In genomic region chr6:158999154-158999668, GRCh38 we compare ENCODE assay signal across 8 cellular contexts. TPM values are rescaled to one million over a fixed set of nuclear protein-coding genes. Genes with fewer than 3 reads are reported as not detected.
A peak's percentile ranks its signal among the peaks of the same experiment; 100 is the strongest.
DNase-seq lines count a peak whose midpoint lies in the region; ATAC-seq, FAIRE-seq and TF ChIP-seq lines count a peak whose summit lies in the region.

No MANE protein-coding gene starts in this region.

- H3K27me3 ChIP-seq in HL-60 (ENCODE audit: insufficient read depth, poor library complexity, severe bottlenecking) (no peaks in the 10 kb centered on the region), adipocyte (replicated peaks; ENCODE audit: control insufficient read depth, insufficient read depth, low read length) (no peaks in the 10 kb centered on the region), keratinocyte (ENCODE audit: control insufficient read depth, extremely low read depth, insufficient read depth, low read length) (no peaks in the 10 kb centered on the region)

- H3K9me3 Mint-ChIP-seq in CD14-positive monocyte = peaks cover 0 to 6% (median 3%) of the 10 kb centered on the region in 7 donors
- no peaks in the 10 kb centered on the region for H3K9me3 Mint-ChIP-seq in stimulated activated naive CD8-positive, alpha-beta T cell treated with anti-CD3 and anti-CD28 coated beads, Interleukin-15, amount 100 ng/mL, for 72 hours

- H3K36me3 ChIP-seq in adipocyte (ENCODE audit: control insufficient read depth, insufficient read depth, low read length, severe bottlenecking) = no peaks in the 10 kb centered on the region
- no peaks in the 10 kb centered on the region for H3K36me3 ChIP-seq in keratinocyte (ENCODE audit: control insufficient read depth in 2 of 2, extremely low read depth in 1 of 2, insufficient read depth in 2 of 2, low read length in 2 of 2)

- peaks cover 16% of the 10 kb centered on the region for H3K79me2 ChIP-seq in keratinocyte (ENCODE audit: control insufficient read depth, insufficient read depth, low read length)

- peaks cover 42% of the 10 kb centered on the region for H3K4me1 Mint-ChIP-seq in CD14-positive monocyte
- peaks cover 57% of the 10 kb centered on the region for H3K4me1 Mint-ChIP-seq in stimulated activated naive CD8-positive, alpha-beta T cell treated with anti-CD3 and anti-CD28 coated beads, Interleukin-15, amount 100 ng/mL, for 72 hours

- H3K4me2 ChIP-seq in keratinocyte (ENCODE audit: control insufficient read depth, extremely low read depth, insufficient read depth, low read depth, low read length) = peak overlapping the region; percentile 94

- intact Hi-C loops in CD14-positive monocyte (cut with micrococcal nuclease) = loop anchor here in 1 of 2 donors (10.0 kb wide), 1 partner anchor 124 kb away; no protein-coding TSS in a partner anchor

- no peaks in the 10 kb centered on the region for H3K9me3 ChIP-seq in adipocyte (ENCODE audit: control insufficient read depth, low read length)
- H3K9me3 ChIP-seq in keratinocyte (ENCODE audit: control insufficient read depth, low read depth, low read length) = no peaks in the 10 kb centered on the region

- no peak for TF ChIP-seq CTCF in CD14-positive monocyte (IDR thresholded peaks at IDR 0.05)
- TF ChIP-seq CTCF in HL-60 (IDR thresholded peaks at IDR 0.05; ENCODE audit: insufficient read depth, low read length) = no peak
- no peak for TF ChIP-seq CTCF in keratinocyte (optimal IDR thresholded peaks at IDR 0.05 in 1 of 3, IDR thresholded peaks at IDR 0.05 in 1 of 3, conservative IDR thresholded peaks at IDR 0.05 in 1 of 3; ENCODE audit: extremely low read depth in 1 of 3, insufficient read depth in 2 of 3, low read length in 3 of 3)

- H3K4me3 ChIP-seq in HL-60 (replicated peaks; ENCODE audit: insufficient read depth, low read length) (peak overlapping the region; percentile 98), adipocyte (ENCODE audit: low read length) (peak overlapping the region; percentile 97), keratinocyte (ENCODE audit: control insufficient read depth in 2 of 3, extremely low read depth in 1 of 3, insufficient read depth in 2 of 3, low read depth in 1 of 3, low read length in 3 of 3) (peak overlapping the region; percentile 85 to 94 (median 88))

- H3K27ac ChIP-seq in HL-60 (replicated peaks) = peak overlapping the region; percentile 88
- H3K27ac ChIP-seq in keratinocyte (ENCODE audit: control insufficient read depth, insufficient read depth, low read length) = peak overlapping the region; percentile 89

- H3K4me1 ChIP-seq in adipocyte (ENCODE audit: control insufficient read depth, insufficient read depth, low read length) = peaks cover 26% of the 10 kb centered on the region
- peaks cover 22% of the 10 kb centered on the region for H3K4me1 ChIP-seq in keratinocyte (ENCODE audit: control insufficient read depth, extremely low read depth, insufficient read depth, low read length)

- peak overlapping the region; percentile 97 for H2AFZ ChIP-seq in keratinocyte (ENCODE audit: control insufficient read depth, low read length)

- peaks cover 0 to 3% (median 1%) of the 10 kb centered on the region in 3 donors for H3K27me3 Mint-ChIP-seq in CD14-positive monocyte (ENCODE audit: low read depth in 3 of 3)
- no peaks in the 10 kb centered on the region for H3K27me3 Mint-ChIP-seq in stimulated activated naive CD8-positive, alpha-beta T cell treated with anti-CD3 and anti-CD28 coated beads, Interleukin-15, amount 100 ng/mL, for 72 hours

- H3K27ac Mint-ChIP-seq in CD14-positive monocyte = peak overlapping the region; percentile 90 to 96 (median 95)
- H3K27ac Mint-ChIP-seq in stimulated activated naive CD8-positive, alpha-beta T cell treated with anti-CD3 and anti-CD28 coated beads, Interleukin-15, amount 100 ng/mL, for 72 hours = peak overlapping the region; percentile 36 to 94

- peak; percentile 6 for ATAC-seq in GM19468 (IDR thresholded peaks at IDR 0.05; ENCODE audit: extremely low read depth, unreplicated experiment)
- peak; percentile 61 for ATAC-seq in stimulated activated naive CD8-positive, alpha-beta T cell treated with anti-CD3 and anti-CD28 coated beads, Interleukin-15, amount 100 ng/mL, for 72 hours

- no peaks in the 10 kb centered on the region for H4K20me1 ChIP-seq in keratinocyte (ENCODE audit: control insufficient read depth, extremely low read depth, insufficient read depth, low read length)

- peak overlapping the region; percentile 99 to 100 for H3K4me3 Mint-ChIP-seq in CD14-positive monocyte
- peak overlapping the region; percentile 93 to 96 for H3K4me3 Mint-ChIP-seq in stimulated activated naive CD8-positive, alpha-beta T cell treated with anti-CD3 and anti-CD28 coated beads, Interleukin-15, amount 100 ng/mL, for 72 hours

- peak overlapping the region; percentile 91 for H3K9ac ChIP-seq in adipocyte (ENCODE audit: low read length)
- H3K9ac ChIP-seq in keratinocyte (ENCODE audit: control insufficient read depth, extremely low read depth, insufficient read depth, low read length) = peak overlapping the region; percentile 89

- no peak for DNase-seq in CD14-positive monocyte (ENCODE audit: low spot score)
- peak in 1 of 2 experiments; percentile 13 for DNase-seq in HL-60 (ENCODE audit: low read depth in 1 of 2, low spot score in 1 of 2)
- no peak for DNase-seq in adipocyte (ENCODE audit: low read depth)
- no peak for DNase-seq in keratinocyte (ENCODE audit: low read depth, low spot score)
- DNase-seq in stimulated activated naive CD8-positive, alpha-beta T cell treated with anti-CD3 and anti-CD28 coated beads, Interleukin-15, amount 100 ng/mL, for 72 hours = no peak
- no peak for DNase-seq in AG08396 (ENCODE audit: low spot score)
- no peak for DNase-seq in OCI-M2 (lab: John Stamatoyannopoulos, UW; ENCODE audit: unreplicated experiment)

- H3K9me1 ChIP-seq in keratinocyte (ENCODE audit: control insufficient read depth, extremely low read depth, insufficient read depth, low read length) = no peaks in the 10 kb centered on the region

- FAIRE-seq in keratinocyte (lab: Jason Lieb, UNC) = no peak

- dilution Hi-C loops in keratinocyte (cut with MboI; ENCODE audit: extremely low pct_ligation_motif_present, low sequenced_read_pairs) = no loop called here

- H3K36me3 Mint-ChIP-seq in CD14-positive monocyte = peaks cover 10 to 11% of the 10 kb centered on the region in 2 donors

RNA-seq across cellular contexts. Expression of gene RSPH3, which starts 0.8 kb away (rescaled TPM):
- polyA plus RNA-seq in CD14-positive monocyte = 1 to 10 TPM; 4.6 to 9.6 TPM
- polyA plus RNA-seq in keratinocyte = 4.3 to 4.5 TPM (median 4.4 TPM) in 3 replicates
- 12.7 TPM for polyA plus RNA-seq in keratinocyte (2011; ENCODE audit: low read depth)
- polyA plus RNA-seq in keratinocyte (2011; cell fraction: cytosol; rRNA removed) = 4.0 and 4.5 TPM in 2 replicates
- polyA plus RNA-seq in keratinocyte (2011; cell fraction: nucleus; rRNA removed) = 5.3 and 5.8 TPM in 2 replicates
- polyA plus RNA-seq in keratinocyte (2012; ENCODE audit: low replicate concordance) = 7.0 and 8.9 TPM in 2 replicates
- polyA minus RNA-seq in keratinocyte = 3.3 to 6.5 TPM (median 3.4 TPM) in 3 replicates
- polyA minus RNA-seq in keratinocyte (2011; cell fraction: cytosol; rRNA and poly(A)+ RNA removed) = 10.6 TPM
- polyA minus RNA-seq in keratinocyte (2011; cell fraction: nucleus; rRNA and poly(A)+ RNA removed) = 3.1 and 6.9 TPM in 2 replicates

RNA-seq across cellular contexts. Expression of gene TAGAP, which starts 45.6 kb away (rescaled TPM):
- 10 to 100 TPM; 51.9 to 59.1 TPM for polyA plus RNA-seq in CD14-positive monocyte
- polyA plus RNA-seq in keratinocyte = 0.08 to 0.21 TPM (median 0.18 TPM) in 3 replicates
- 0.11 TPM for polyA plus RNA-seq in keratinocyte (2011; ENCODE audit: low read depth)
- polyA plus RNA-seq in keratinocyte (2011; cell fraction: cytosol; rRNA removed) = 0.08 and 0.16 TPM in 2 replicates
- polyA plus RNA-seq in keratinocyte (2011; cell fraction: nucleus; rRNA removed) = 0.19 and 0.20 TPM in 2 replicates
- polyA plus RNA-seq in keratinocyte (2012; ENCODE audit: low replicate concordance) = 0.07 and 0.09 TPM in 2 replicates
- polyA minus RNA-seq in keratinocyte = 0.40 to 0.42 TPM in 2 of 3 replicates, not detected in the other
- polyA minus RNA-seq in keratinocyte (2011; cell fraction: cytosol; rRNA and poly(A)+ RNA removed) = not detected
- polyA minus RNA-seq in keratinocyte (2011; cell fraction: nucleus; rRNA and poly(A)+ RNA removed) = 0.21 and 0.62 TPM in 2 replicates

Comparison
In these comparisons a context has a peak if more than half of its experiments do, and no peak if none do; other contexts are left out.
1. RNA of gene TAGAP, which starts 45.6 kb away (polyA plus RNA-seq): 51.9 to 59.1 TPM in CD14-positive monocyte; 0.07 to 0.21 TPM in keratinocyte; every median in the first group is over 10 times any median in the second.
2. Peak in every context shown above with its lines, with median percentiles within 50 percentile points of each other: H3K4me3 ChIP-seq.